Comparison of ENCODE assay signal across 1 cellular context in genomic region chr2:36366491-36367120, GRCh38.
TF ChIP-seq lines count a peak whose summit lies in the region.

No MANE protein-coding gene starts in this region.

TF ChIP-seq in HCT116, 20 proteins besides CTCF, POLR2A, EP300 and RAD21 (continued from another document):
- TF ChIP-seq, protein P1, sequence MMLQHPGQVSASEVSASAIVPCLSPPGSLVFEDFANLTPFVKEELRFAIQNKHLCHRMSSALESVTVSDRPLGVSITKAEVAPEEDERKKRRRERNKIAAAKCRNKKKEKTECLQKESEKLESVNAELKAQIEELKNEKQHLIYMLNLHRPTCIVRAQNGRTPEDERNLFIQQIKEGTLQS (IDR thresholded peaks at IDR 0.05), result no peak
- TF ChIP-seq YY1 (IDR thresholded peaks at IDR 0.05; ENCODE audit: extremely low read depth, insufficient replicate concordance, low read depth, low read length) (no peak), SIN3A (IDR thresholded peaks at IDR 0.05; ENCODE audit: low read depth) (no peak), ELF1 (IDR thresholded peaks at IDR 0.05; ENCODE audit: borderline replicate concordance, low read depth) (no peak), TCF7L2 (IDR thresholded peaks at IDR 0.05; ENCODE audit: borderline replicate concordance, extremely low read depth, insufficient read depth, insufficient read length) (no peak), POLR2AphosphoS5 (IDR thresholded peaks at IDR 0.05; ENCODE audit: low read depth, low read length) (no peak), EGR1 (IDR thresholded peaks at IDR 0.05; ENCODE audit: low read depth) (no peak), REST (IDR thresholded peaks at IDR 0.05; ENCODE audit: low read depth) (no peak)
TF ChIP-seq in HCT116: peak in this region for 0.
